22 cellular contexts compared by ENCODE assay signal in the genomic region with DNA sequence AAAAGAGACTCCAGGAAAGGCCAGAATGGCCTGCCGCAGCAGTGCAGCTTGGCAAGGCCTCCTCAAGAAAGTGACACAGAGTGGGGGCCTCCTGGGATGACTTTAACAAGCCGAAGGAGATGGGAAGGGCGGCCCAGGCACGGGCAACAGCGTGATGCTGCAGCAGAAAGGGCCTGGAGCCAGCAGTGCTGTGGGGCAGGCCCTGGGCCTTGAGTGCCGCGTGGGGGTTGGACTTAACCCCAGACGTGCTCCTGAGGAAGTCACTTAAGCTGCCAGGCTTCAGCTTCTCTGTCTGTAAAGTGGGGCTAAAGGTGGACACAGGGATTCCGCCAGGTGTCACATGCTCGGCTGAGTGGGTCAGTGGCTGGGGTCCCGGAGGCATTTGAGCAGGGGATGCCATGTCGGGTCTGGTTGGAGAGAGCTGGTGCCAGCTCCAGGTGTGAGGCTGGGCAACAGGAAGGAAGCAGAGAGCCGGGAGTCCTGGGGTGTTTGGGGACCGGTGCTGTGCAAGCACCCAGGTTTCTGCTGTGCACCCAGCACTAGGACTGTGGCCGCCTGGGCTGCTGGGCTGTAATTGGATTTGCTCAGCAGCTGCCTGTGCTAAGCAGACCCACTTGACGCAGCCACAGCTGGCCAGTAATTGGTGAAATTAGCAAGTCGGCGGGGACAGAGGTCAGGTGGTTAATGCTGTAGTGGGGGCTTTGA. TPM values are rescaled to one million over a fixed set of nuclear protein-coding genes. Genes with fewer than 3 reads are reported as not detected.
DNase-seq lines count a peak whose midpoint lies in the region; ATAC-seq and TF ChIP-seq lines count a peak whose summit lies in the region.
"Had no signal": no experiment of that assay in that cellular context is flagged by ENCODE, and none has a peak within 500 bp of the region (broad histone marks: within the 10 kb centered on the region; RNA-seq: fewer than 3 reads in every experiment).

No MANE protein-coding gene starts in this region.

- H3K27ac ChIP-seq in IMR-90 (ENCODE audit: insufficient read depth, low read length) (no peak overlapping the region), OCI-LY7 (ENCODE audit: low read depth, low read length, poor library complexity, severe bottlenecking) (no peak overlapping the region)

- no peak overlapping the region for H3K18ac ChIP-seq in IMR-90 (ENCODE audit: low read depth, low read length)

- DNase-seq in BE2C, result peak; percentile 92
- no peak for DNase-seq in IMR-90
- no peak for DNase-seq in NT2/D1 (ENCODE audit: low read depth, low spot score)
- peak; percentile 52 for DNase-seq in left kidney (ENCODE audit: low read depth, low spot score)
- no peak for DNase-seq in OCI-LY7 (ENCODE audit: low spot score)
- DNase-seq: C1 segment of cervical spinal cord; CD8-positive, alpha-beta memory T cell; DMS79; H7; HFFc6; MM.1S; NCI-H1092 treated with DMSO at 0.1 percent for 48 hours; NCI-H187 treated with DMSO at 0.1 percent for 48 hours; NCI-H345; NCI-H526 treated with DMSO at 0.1 percent for 48 hours; SHP77 had no signal

- H3K14ac ChIP-seq in IMR-90 (replicated peaks; ENCODE audit: low read depth, low read length), result no peak overlapping the region

- H3K9me1 ChIP-seq in IMR-90 (ENCODE audit: insufficient read depth, low read length), result no peaks in the 10 kb centered on the region

- TF ChIP-seq POLR2A in IMR-90 (IDR thresholded peaks at IDR 0.05; ENCODE audit: low read depth, low read length), result no peak

- H3K56ac ChIP-seq in IMR-90 (ENCODE audit: extremely low read depth, insufficient read depth, low read length), result no peak overlapping the region

- H4K8ac ChIP-seq in IMR-90 (ENCODE audit: low read depth in 2 of 2, low read length in 2 of 2), result no peak overlapping the region

- dilution Hi-C loops in IMR-90 (cut with HindIII; ENCODE audit: low sequenced_read_pairs, unreplicated experiment), result no loop called here

- H3K4me3 ChIP-seq in BE2C (ENCODE audit: low read depth, low read length) (peak overlapping the region; percentile 18; the same call in 1 of the 2 replicates), IMR-90 (ENCODE audit: insufficient read depth, low read depth, low read length) (no peak overlapping the region), NT2/D1 (ENCODE audit: insufficient read length, low read depth) (no peak overlapping the region), OCI-LY7 (ENCODE audit: low read depth, low read length, poor library complexity, severe bottlenecking) (no peak overlapping the region)

- H4K5ac ChIP-seq in IMR-90 (ENCODE audit: low read depth, low read length), result no peak overlapping the region

- no peaks in the 10 kb centered on the region for H3K9me2 ChIP-seq in OCI-LY7 (ENCODE audit: insufficient read depth, low read length)

- H2BK20ac ChIP-seq in IMR-90 (ENCODE audit: low read depth, low read length), result no peak overlapping the region

- WGBS in IMR-90 (ENCODE audit: extremely low coverage in 2 of 2, insufficient read length in 1 of 2), 2 experiments, result 88% methylated on average over 6 of the region's 18 CpGs; no CpG with 5 or more reads in 1 of the 2 experiments

- no peaks in the 10 kb centered on the region for H3K9me3 ChIP-seq in BE2C
- H3K9me3 ChIP-seq in IMR-90 (ENCODE audit: control insufficient read depth, insufficient read depth, low read length), result peaks cover 2% of the 10 kb centered on the region; the same call in 1 of the 2 replicates
- H3K9me3 ChIP-seq in NT2/D1 (ENCODE audit: insufficient read depth, low read length), result no peaks in the 10 kb centered on the region
- H3K9me3 ChIP-seq in OCI-LY7 (ENCODE audit: low read length), result no peaks in the 10 kb centered on the region

- no peaks in the 10 kb centered on the region; the same call in 1 of the 2 replicates for H4K20me1 ChIP-seq in IMR-90 (ENCODE audit: insufficient read depth, low read length)
- no peaks in the 10 kb centered on the region for H4K20me1 ChIP-seq in OCI-LY7 (ENCODE audit: insufficient read depth, low read length)

- no peak overlapping the region for H2BK15ac ChIP-seq in IMR-90 (ENCODE audit: low read depth, low read length)

- no peak overlapping the region for H2BK5ac ChIP-seq in IMR-90 (ENCODE audit: low read depth, low read length, poor library complexity, severe bottlenecking)

- peaks cover 10% of the 10 kb centered on the region for H3K36me3 ChIP-seq in BE2C
- H3K36me3 ChIP-seq in IMR-90 (ENCODE audit: control insufficient read depth, insufficient read depth, low read length), result no peaks in the 10 kb centered on the region
- H3K36me3 ChIP-seq in NT2/D1 (ENCODE audit: insufficient read depth, insufficient read length, low read length), result no peaks in the 10 kb centered on the region
- H3K36me3 ChIP-seq in OCI-LY7 (ENCODE audit: insufficient read depth, low read length), result no peaks in the 10 kb centered on the region

- CTCF ChIA-PET in IMR-90 (lab: Yijun Ruan, JAX), result no interaction called here
- CTCF ChIA-PET in OCI-LY7 (lab: Charles Lee; ENCODE audit: unreplicated experiment), result no interaction called here

- no peak overlapping the region for H3K4ac ChIP-seq in IMR-90 (ENCODE audit: low read depth, low read length)

- TF ChIP-seq RAD21 in IMR-90 (IDR thresholded peaks at IDR 0.05; ENCODE audit: low read length), result no peak

- H3K9ac ChIP-seq in IMR-90 (ENCODE audit: low read depth, low read length), result no peak overlapping the region
- H3K9ac ChIP-seq in NT2/D1 (ENCODE audit: insufficient read length, low read depth), result peak overlapping the region; percentile 44

- POLR2A ChIA-PET in IMR-90 (lab: Charles Lee; ENCODE audit: unreplicated experiment), result no interaction called here
- POLR2A ChIA-PET in OCI-LY7 (lab: Charles Lee), result no interaction called here

- H3K23ac ChIP-seq in IMR-90 (ENCODE audit: low read depth, low read length), result no peak overlapping the region

- no peaks in the 10 kb centered on the region for H3K79me2 ChIP-seq in OCI-LY7 (ENCODE audit: insufficient read depth, low read depth, low read length)

- in situ Hi-C loops in IMR-90 (cut with MboI; ENCODE audit: low sequenced_read_pairs), result no loop called here

- peak overlapping the region; percentile 19 for H2AFZ ChIP-seq in IMR-90 (replicated peaks; ENCODE audit: low read length, poor library complexity)
- no peak overlapping the region for H2AFZ ChIP-seq in OCI-LY7 (ENCODE audit: low read length)

- peak overlapping the region; percentile 42 for H2AK9ac ChIP-seq in IMR-90 (replicated peaks; ENCODE audit: low read depth, low read length, poor library complexity)

- no peak overlapping the region for H2BK120ac ChIP-seq in IMR-90 (ENCODE audit: low read depth, low read length)

- no peak overlapping the region for H2AK5ac ChIP-seq in IMR-90 (ENCODE audit: low read depth, low read length)

- no peaks in the 10 kb centered on the region for H3K79me1 ChIP-seq in IMR-90 (ENCODE audit: low read depth in 1 of 2, low read length in 2 of 2)

- BruUV-seq in IMR-90 (replicated peaks; lab: Mats Ljungman, UMichigan) (no TSS peak), OCI-LY7 (replicated peaks; lab: Mats Ljungman, UMichigan) (no TSS peak)

- H3K4me2 ChIP-seq in IMR-90 (ENCODE audit: low read depth, low read length) (no peak overlapping the region), OCI-LY7 (ENCODE audit: low read length) (no peak overlapping the region)

- intact Hi-C loops in IMR-90 (cut with micrococcal nuclease) (no loop called here), OCI-LY7 (cut with micrococcal nuclease; ENCODE audit: unreplicated experiment) (no loop called here)

- no peak overlapping the region for H4K91ac ChIP-seq in IMR-90 (ENCODE audit: insufficient read depth, low read depth, low read length)

- TF ChIP-seq CTCF in BE2C (IDR thresholded peaks at IDR 0.05; ENCODE audit: low read depth, low read length) (no peak), IMR-90 (conservative IDR thresholded peaks at IDR 0.05; ENCODE audit: low read depth, low read length) (no peak), OCI-LY7 (conservative IDR thresholded peaks at IDR 0.05; ENCODE audit: low read length) (no peak)

- no peak for ATAC-seq in IMR-90 (ENCODE audit: low read depth)
- ATAC-seq in HG03439 (IDR thresholded peaks at IDR 0.05; ENCODE audit: unreplicated experiment), result no peak
- no peak for ATAC-seq in HG03457 (IDR thresholded peaks at IDR 0.05; ENCODE audit: unreplicated experiment)
- no peak for ATAC-seq in HG03342 (IDR thresholded peaks at IDR 0.05; ENCODE audit: unreplicated experiment)

- peaks cover 50% of the 10 kb centered on the region for H3K4me1 ChIP-seq in BE2C
- H3K4me1 ChIP-seq in IMR-90 (ENCODE audit: control insufficient read depth, insufficient read depth, low read length), result no peaks in the 10 kb centered on the region
- H3K4me1 ChIP-seq in NT2/D1 (ENCODE audit: insufficient read depth, insufficient read length), result peaks cover 8% of the 10 kb centered on the region
- no peaks in the 10 kb centered on the region for H3K4me1 ChIP-seq in OCI-LY7 (ENCODE audit: insufficient read depth, low read length, poor library complexity, severe bottlenecking)

- H3K27me3 ChIP-seq in BE2C (no peaks in the 10 kb centered on the region), IMR-90 (ENCODE audit: control insufficient read depth, insufficient read depth, low read length) (peaks cover 55% of the 10 kb centered on the region), NT2/D1 (ENCODE audit: insufficient read depth, insufficient read length) (peaks cover 29% of the 10 kb centered on the region)

TF ChIP-seq in IMR-90, 13 proteins besides CTCF, POLR2A, EP300 and RAD21 (continues in another document):
- TF ChIP-seq, protein P1, sequence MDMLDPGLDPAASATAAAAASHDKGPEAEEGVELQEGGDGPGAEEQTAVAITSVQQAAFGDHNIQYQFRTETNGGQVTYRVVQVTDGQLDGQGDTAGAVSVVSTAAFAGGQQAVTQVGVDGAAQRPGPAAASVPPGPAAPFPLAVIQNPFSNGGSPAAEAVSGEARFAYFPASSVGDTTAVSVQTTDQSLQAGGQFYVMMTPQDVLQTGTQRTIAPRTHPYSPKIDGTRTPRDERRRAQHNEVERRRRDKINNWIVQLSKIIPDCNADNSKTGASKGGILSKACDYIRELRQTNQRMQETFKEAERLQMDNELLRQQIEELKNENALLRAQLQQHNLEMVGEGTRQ (IDR thresholded peaks at IDR 0.05; ENCODE audit: low read depth, low read length), result no peak
- TF ChIP-seq RFX5 (IDR thresholded peaks at IDR 0.05; ENCODE audit: low read depth, low read length), result no peak

RNA-seq across cellular contexts. Expression of a gene that starts 7.8 kb away (rescaled TPM):
- 0.12 TPM for polyA plus RNA-seq in BE2C (2012; ENCODE audit: insufficient read depth, insufficient read length, low read depth)
- not detected in 2 replicates for total RNA-seq in IMR-90 (2012; rRNA removed)
- polyA plus RNA-seq in IMR-90 (2012; rRNA removed), result not detected in 2 replicates
- polyA plus RNA-seq in IMR-90 (2012; cell fraction: cytosol; rRNA removed), result not detected in 2 replicates
- polyA plus RNA-seq in IMR-90 (2012; cell fraction: nucleus; rRNA removed; ENCODE audit: low replicate concordance), result not detected in 2 replicates
- total RNA-seq in OCI-LY7 (2014; rRNA removed; shearing (Covaris generic)), result not detected in 2 replicates
- not detected in 2 replicates for total RNA-seq in OCI-LY7 (2022)
- total RNA-seq: CD8-positive, alpha-beta memory T cell; H7; HFFc6; LHCN-M2; RPMI7951; T-helper 1 cell treated with Interleukin-12 subunit alpha and Interleukin-12 subunit beta and Interleukin-4 antibody, amounts not matched to agents 30 ng/mL and 1 ng/mL, for 36 hours had no signal
- polyA plus RNA-seq: CD8-positive, alpha-beta memory T cell had no signal

RNA-seq across cellular contexts. Expression of a gene that starts 34.1 kb away (rescaled TPM):
- polyA plus RNA-seq in BE2C (2012; ENCODE audit: insufficient read depth, insufficient read length, low read depth), result 791 TPM
- total RNA-seq in IMR-90 (2012; rRNA removed) (2.2 and 2.8 TPM in 2 replicates), OCI-LY7 (2022) (not detected in 2 replicates)
- polyA plus RNA-seq in IMR-90 (2012; rRNA removed), result 13.5 and 15.0 TPM in 2 replicates
- 10.9 and 15.4 TPM in 2 replicates for polyA plus RNA-seq in IMR-90 (2012; cell fraction: cytosol; rRNA removed)
- 12.3 and 24.3 TPM in 2 replicates for polyA plus RNA-seq in IMR-90 (2012; cell fraction: nucleus; rRNA removed; ENCODE audit: low replicate concordance)
- total RNA-seq in OCI-LY7 (2014; rRNA removed; shearing (Covaris generic)), result not detected in 2 replicates
- total RNA-seq: CD8-positive, alpha-beta memory T cell had no signal
- polyA plus RNA-seq: CD8-positive, alpha-beta memory T cell had no signal

Comparison
In these comparisons a context has a peak if more than half of its experiments do, and no peak if none do; other contexts are left out.
1. DNase-seq: peak in BE2C (single experiment) and left kidney (single experiment); none in IMR-90 (single experiment), NT2/D1 (single experiment) and OCI-LY7 (single experiment).